29 cellular contexts compared by ENCODE assay signal in genomic region chr16:85537795-85538401, GRCh38.
DNase-seq lines count a peak whose midpoint lies in the region; ATAC-seq and TF ChIP-seq lines count a peak whose summit lies in the region.
"Had no signal": no experiment of that assay in that cellular context is flagged by ENCODE, and none has a peak within 500 bp of the region (broad histone marks: within the 10 kb centered on the region; RNA-seq: fewer than 3 reads in every experiment).

No MANE protein-coding gene starts in this region.

- H3K27me3 Mint-ChIP-seq in progenitor cell of endocrine pancreas = no peaks in the 10 kb centered on the region
- H3K27me3 Mint-ChIP-seq: CD4-positive, CD25-positive, alpha-beta regulatory T cell had no signal

- no peak overlapping the region for H3K27ac ChIP-seq in caudate nucleus (ENCODE audit: low read depth, low read length)
- H3K27ac ChIP-seq: 22Rv1, body of pancreas, HL-60, neutrophil, PC-9 had no signal

- peak; percentile 36 for DNase-seq in NCI-H748 (lab: John Stamatoyannopoulos, UW; ENCODE audit: unreplicated experiment)
- no peak for DNase-seq in NCI-H748 treated with DMSO at 0.1 percent for 48 hours (lab: John Stamatoyannopoulos, UW)
- DNase-seq in left lobe of liver (ENCODE audit: low spot score) = peak; percentile 79
- DNase-seq in progenitor cell of endocrine pancreas (ENCODE audit: low spot score, unreplicated experiment) = no peak
- DNase-seq in kidney tubule cell (ENCODE audit: low spot score) = no peak
- no peak for DNase-seq in SHP77 (lab: John Stamatoyannopoulos, UW)
- no peak for DNase-seq in caudate nucleus (lab: John Stamatoyannopoulos, UW)
- DNase-seq: activated CD4-positive, alpha-beta T cell treated with anti-CD3 and anti-CD28 coated beads, Interleukin-2, amount 50 U/mL, for 48 hours; activated naive CD4-positive, alpha-beta T cell; activated T-cell treated with anti-CD3 and anti-CD28 coated beads, Interleukin-2, amount 50 U/mL, for 72 hours; adrenal gland; body of pancreas; CD4-positive, CD25-positive, alpha-beta regulatory T cell; EL; left cardiac atrium; NCI-H1930; NCI-H510A treated with DMSO at 0.1 percent for 48 hours; NK-92 treated with Interleukin-12 subunit alpha and Interleukin-12 subunit beta, amount 100 ng/mL, for 24 hours; PC-9; upper lobe of left lung had no signal

- peak overlapping the region; percentile 20 for H3K27ac Mint-ChIP-seq in progenitor cell of endocrine pancreas
- H3K27ac Mint-ChIP-seq: activated T-cell treated with anti-CD3 and anti-CD28 coated beads, Interleukin-2, amount 50 U/mL, for 72 hours; CD4-positive, CD25-positive, alpha-beta regulatory T cell; stimulated activated memory B cell treated with anti-CD40 and anti-IgM and Interleukin-4, amounts not matched to agents 10 μg/mL and 1 μg/mL and 100 μg/mL, for 72 hours; T-helper 1 cell treated with Interleukin-12 subunit alpha and Interleukin-12 subunit beta and Interleukin-4 antibody, amounts not matched to agents 30 μg/mL and 1 μg/mL, for 36 hours had no signal

- no peak for TF ChIP-seq CTCF in progenitor cell of endocrine pancreas (IDR thresholded peaks at IDR 0.05; ENCODE audit: unreplicated experiment)

- no peak overlapping the region for H3K4me3 Mint-ChIP-seq in progenitor cell of endocrine pancreas (ENCODE audit: low read depth)
- H3K4me3 Mint-ChIP-seq: activated T-cell treated with anti-CD3 and anti-CD28 coated beads, Interleukin-2, amount 50 U/mL, for 72 hours; CD4-positive, CD25-positive, alpha-beta regulatory T cell; stimulated activated memory B cell treated with anti-CD40 and anti-IgM and Interleukin-4, amounts not matched to agents 10 μg/mL and 1 μg/mL and 100 μg/mL, for 72 hours; T-helper 1 cell treated with Interleukin-12 subunit alpha and Interleukin-12 subunit beta and Interleukin-4 antibody, amounts not matched to agents 30 μg/mL and 1 μg/mL, for 36 hours had no signal

- peaks cover 1% of the 10 kb centered on the region for H3K36me3 Mint-ChIP-seq in progenitor cell of endocrine pancreas (ENCODE audit: insufficient read depth)
- H3K36me3 Mint-ChIP-seq: CD4-positive, CD25-positive, alpha-beta regulatory T cell; stimulated activated memory B cell treated with anti-CD40 and anti-IgM and Interleukin-4, amounts not matched to agents 10 μg/mL and 1 μg/mL and 100 μg/mL, for 72 hours had no signal

- peaks cover 53% of the 10 kb centered on the region for H3K4me1 Mint-ChIP-seq in progenitor cell of endocrine pancreas (ENCODE audit: low read depth)

- ATAC-seq in left lobe of liver = peak; percentile 63
- no peak for ATAC-seq in HG02885 (IDR thresholded peaks at IDR 0.05; ENCODE audit: poor library complexity, unreplicated experiment)
- ATAC-seq: activated CD4-positive, CD25-positive, alpha-beta regulatory T cell treated with anti-CD3 and anti-CD28 coated beads, Interleukin-2, amount 50 U/mL, for 24 hours; activated T-cell treated with anti-CD3 and anti-CD28 coated beads, Interleukin-2, amount 50 U/mL, for 72 hours; body of pancreas; left cardiac atrium; Right ventricle myocardium inferior; SK-N-SH treated with all-trans-retinoic acid at 6 μM for 48 hours; stimulated activated memory B cell treated with anti-CD40 and anti-IgM and Interleukin-4, amounts not matched to agents 10 μg/mL and 1 μg/mL and 100 μg/mL, for 72 hours had no signal

- no peaks in the 10 kb centered on the region for H3K9me3 Mint-ChIP-seq in progenitor cell of endocrine pancreas (ENCODE audit: low read depth)
- H3K9me3 Mint-ChIP-seq: stimulated activated memory B cell treated with anti-CD40 and anti-IgM and Interleukin-4, amounts not matched to agents 10 μg/mL and 1 μg/mL and 100 μg/mL, for 72 hours had no signal

Comparison
In these comparisons a context has a peak if more than half of its experiments do, and no peak if none do; other contexts are left out.
1. DNase-seq: peak in NCI-H748 (single experiment) and left lobe of liver (single experiment); none in NCI-H748 treated with DMSO at 0.1 percent for 48 hours (single experiment), progenitor cell of endocrine pancreas (single experiment), kidney tubule cell (single experiment), SHP77 (0 of 2) and caudate nucleus (0 of 61).